1 cellular context compared by ENCODE assay signal in genomic region chrX:154002215-154002719, GRCh38.
TF ChIP-seq lines count a peak whose summit lies in the region.

No MANE protein-coding gene starts in this region.

TF ChIP-seq in K562, 482 proteins besides CTCF, POLR2A, EP300 and RAD21 (continued from another document):
- no peak for TF ChIP-seq ZNF655 (CRISPR knock-in tag; IDR thresholded peaks at IDR 0.05)
- no peak for TF ChIP-seq SNAPC5 (CRISPR knock-in tag; IDR thresholded peaks at IDR 0.05)
- peak; percentile 80 for TF ChIP-seq CXXC5 (CRISPR knock-in tag; IDR thresholded peaks at IDR 0.05)
- no peak for TF ChIP-seq KLF16 (IDR thresholded peaks at IDR 0.05)
- TF ChIP-seq LEF1 (IDR thresholded peaks at IDR 0.05) = no peak
- no peak for TF ChIP-seq MCM3 (IDR thresholded peaks at IDR 0.05)
- TF ChIP-seq HEY1 (CRISPR knock-in tag; IDR thresholded peaks at IDR 0.05; ENCODE audit: borderline replicate concordance) = no peak
- no peak for TF ChIP-seq SMARCA5 (IDR thresholded peaks at IDR 0.05)
